15 cellular contexts compared by ENCODE assay signal in the genomic region with DNA sequence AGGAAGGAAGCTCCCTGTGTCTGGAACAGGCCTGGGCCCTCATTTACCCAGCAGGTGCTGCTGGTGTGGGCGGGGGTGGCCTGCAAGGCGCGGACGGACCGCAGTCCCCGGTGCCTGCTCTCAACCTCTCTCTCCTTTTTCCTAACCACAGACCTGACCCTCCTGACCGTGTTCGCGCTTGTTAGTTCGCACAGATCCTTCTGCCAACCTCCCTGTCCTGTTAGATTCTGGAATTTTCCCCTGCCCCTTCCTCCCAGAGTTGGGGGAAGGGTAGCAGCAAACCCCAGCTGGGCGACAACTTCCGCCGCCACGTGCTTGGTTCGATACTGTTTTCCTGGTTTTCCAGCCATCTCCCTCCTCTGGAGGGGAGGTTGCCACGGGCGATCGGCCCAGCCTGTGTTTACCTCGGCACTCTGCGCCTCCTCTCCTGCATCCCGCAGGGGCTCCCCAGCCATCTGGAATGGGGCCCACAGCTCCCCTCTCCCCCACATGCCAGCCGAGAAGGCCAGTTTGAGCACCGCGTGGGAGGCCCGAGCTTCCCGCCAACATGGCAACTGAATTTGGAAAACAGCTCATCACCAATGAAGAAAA.
A peak's percentile ranks its signal among the peaks of the same experiment; 100 is the strongest.
DNase-seq lines count a peak whose midpoint lies in the region; ATAC-seq and TF ChIP-seq lines count a peak whose summit lies in the region.
"Had no signal": no experiment of that assay in that cellular context is flagged by ENCODE, and none has a peak within 500 bp of the region (broad histone marks: within the 10 kb centered on the region; RNA-seq: fewer than 3 reads in every experiment).

No MANE protein-coding gene starts in this region.

- WGBS in mesendoderm (ENCODE audit: extremely low coverage, insufficient coverage, low lambda C conversion rate), result no CpG with 5 or more reads among the region's 26 CpGs

- ATAC-seq in HG03521 (IDR thresholded peaks at IDR 0.05; ENCODE audit: unreplicated experiment), result no peak
- ATAC-seq: stimulated activated naive CD8-positive, alpha-beta T cell treated with anti-CD3 and anti-CD28 coated beads, Interleukin-15, Interleukin-2, amounts not matched to agents 100 U/mL and 50 U/mL, for 24 hours had no signal

- no peak overlapping the region for H3K18ac ChIP-seq in mesendoderm (ENCODE audit: low read length)

- no peak overlapping the region for H4K5ac ChIP-seq in mesendoderm (ENCODE audit: low read length)

- no peak overlapping the region for H2BK5ac ChIP-seq in mesendoderm (ENCODE audit: low read length)

- TF ChIP-seq CTCF in VCaP (conservative IDR thresholded peaks at IDR 0.05), result no peak

- H4K20me1 ChIP-seq in BLaER1, result peaks cover 32% of the 10 kb centered on the region; the same call in 1 of the 2 replicates

- no peak overlapping the region for H4K8ac ChIP-seq in mesendoderm (ENCODE audit: low read depth, low read length)

- H3K27me3 ChIP-seq in BLaER1 (peaks cover 71% of the 10 kb centered on the region), mesendoderm (ENCODE audit: insufficient read depth, low read length, poor library complexity) (no peaks in the 10 kb centered on the region)

- H3K4me3 ChIP-seq in BLaER1, result no peak overlapping the region
- H3K4me3 ChIP-seq in mesendoderm (ENCODE audit: low read length), result no peak overlapping the region

- H3K23ac ChIP-seq in mesendoderm (ENCODE audit: low read length), result peak overlapping the region; percentile 56

- no peak overlapping the region for H3K4ac ChIP-seq in mesendoderm (ENCODE audit: low read depth, low read length)

- no peak overlapping the region for H2BK15ac ChIP-seq in mesendoderm (replicated peaks; ENCODE audit: low read depth)

- no peak overlapping the region for H2AK5ac ChIP-seq in mesendoderm (ENCODE audit: low read length)

- H3K79me1 ChIP-seq in mesendoderm (ENCODE audit: low read length), result no peaks in the 10 kb centered on the region

- no peaks in the 10 kb centered on the region for H3K36me3 ChIP-seq in BLaER1
- H3K36me3 ChIP-seq in mesendoderm (ENCODE audit: control insufficient read depth, insufficient read depth, low read length), result no peaks in the 10 kb centered on the region
- H3K36me3 ChIP-seq: brain microvascular endothelial cell had no signal

- H3K79me2 ChIP-seq in mesendoderm (ENCODE audit: control insufficient read depth, insufficient read depth, low read length), result no peaks in the 10 kb centered on the region

- in situ Hi-C loops in G401 (cut with HindIII; ENCODE audit: low sequenced_read_pairs), result loop anchor here (5.0 kb wide), 1 partner anchor 63 kb away; no protein-coding TSS in a partner anchor

- H3K4me1 ChIP-seq in BLaER1 (peaks cover 12% of the 10 kb centered on the region; the same call in 1 of the 2 replicates), mesendoderm (ENCODE audit: control insufficient read depth, low read depth, low read length) (peaks cover 12% of the 10 kb centered on the region)

- H3K27ac ChIP-seq in BLaER1, result no peak overlapping the region
- H3K27ac ChIP-seq in VCaP, result peak overlapping the region; percentile 8; the same call in 1 of the 2 replicates
- no peak overlapping the region for H3K27ac ChIP-seq in mesendoderm (ENCODE audit: low read depth, low read length)
- H3K27ac ChIP-seq: brain microvascular endothelial cell had no signal

- H3K9ac ChIP-seq in BLaER1, result no peak overlapping the region
- H3K9ac ChIP-seq in mesendoderm (ENCODE audit: low read length), result no peak overlapping the region

- H3K4me2 ChIP-seq in BLaER1 (peak overlapping the region; percentile 6; the same call in 1 of the 2 replicates), mesendoderm (ENCODE audit: low read length) (no peak overlapping the region)

- DNase-seq in G401 (ENCODE audit: low spot score) (peak; percentile 88), mesendoderm (peak; percentile 63), foreskin melanocyte (no peak), glomerular visceral epithelial cell (ENCODE audit: extremely low spot score) (no peak)
- DNase-seq in effector CD8-positive, alpha-beta T cell (lab: John Stamatoyannopoulos, UW), result no peak
- DNase-seq: activated CD4-positive, alpha-beta T cell treated with anti-CD3 and anti-CD28 coated beads for 4 hours; brain microvascular endothelial cell; CD4-positive, CD25-positive, alpha-beta regulatory T cell; erythroblast; hippocampal formation; stimulated activated CD4-positive, alpha-beta T cell treated with anti-CD3 and anti-CD28 coated beads, Interleukin-4, amount 100 ng/mL, for 1 hour; stimulated activated naive CD8-positive, alpha-beta T cell treated with anti-CD3 and anti-CD28 coated beads, Interleukin-15, Interleukin-2, amounts not matched to agents 100 U/mL and 50 U/mL, for 24 hours had no signal

- H3K9me3 ChIP-seq in BLaER1, result no peaks in the 10 kb centered on the region

- no peak overlapping the region for H2BK120ac ChIP-seq in mesendoderm (ENCODE audit: low read depth, low read length)

- H3K56ac ChIP-seq in mesendoderm (ENCODE audit: low read length), result peak overlapping the region; percentile 29

Comparison
In these comparisons a context has a peak if more than half of its experiments do, and no peak if none do; other contexts are left out.
1. DNase-seq: peak in G401 (single experiment) and mesendoderm (single experiment); none in foreskin melanocyte (single experiment), glomerular visceral epithelial cell (single experiment) and effector CD8-positive, alpha-beta T cell (single experiment).